1 cellular context compared by ENCODE assay signal in the genomic region with DNA sequence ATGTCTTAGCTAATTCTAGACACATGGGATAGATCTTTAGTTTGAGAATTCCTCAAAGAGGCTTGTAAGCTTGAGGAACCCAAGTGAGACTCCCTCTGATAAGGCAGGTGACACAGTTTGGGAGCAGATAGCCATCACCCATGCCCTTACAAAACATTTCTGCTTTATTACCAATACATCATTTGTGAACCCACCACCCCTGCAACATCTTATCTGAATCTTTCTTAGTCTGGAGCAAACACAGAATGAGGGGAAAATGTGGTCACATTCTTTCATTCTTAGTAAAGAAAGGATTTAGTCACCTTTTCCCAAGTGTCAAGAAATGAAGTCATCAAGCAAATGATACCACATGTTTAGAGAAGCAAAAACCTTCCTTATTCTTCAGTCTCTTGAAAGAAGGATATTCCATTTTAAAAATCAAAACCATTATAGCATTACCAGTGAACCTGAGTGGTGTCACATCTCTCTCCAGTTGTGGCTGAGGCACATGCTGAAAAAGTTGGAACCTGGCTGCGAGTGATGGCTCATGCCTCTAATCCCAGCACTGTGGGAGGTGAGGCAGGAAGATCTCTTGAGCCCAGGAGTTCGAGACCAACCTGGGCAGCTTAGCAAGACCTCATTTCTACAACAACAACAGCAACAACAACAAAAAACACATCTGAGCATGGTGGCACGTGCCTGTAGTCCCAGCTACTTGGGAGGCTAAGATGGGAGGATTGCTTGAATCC.
TF ChIP-seq lines count a peak whose summit lies in the region.

No MANE protein-coding gene starts in this region.

TF ChIP-seq in GM23338, 12 proteins besides CTCF, POLR2A, EP300 and RAD21 (continued from another document):
- TF ChIP-seq ZNF462 (CRISPR knock-in tag; IDR thresholded peaks at IDR 0.05) (no peak), EZH2phosphoT487 (IDR thresholded peaks at IDR 0.05; ENCODE audit: unreplicated experiment) (no peak), ETS1 (IDR thresholded peaks at IDR 0.05) (no peak), REST (IDR thresholded peaks at IDR 0.05; ENCODE audit: unreplicated experiment) (no peak), POLR2AphosphoS5 (IDR thresholded peaks at IDR 0.05; ENCODE audit: low read depth) (no peak), EZH2 (IDR thresholded peaks at IDR 0.05; ENCODE audit: low read depth, unreplicated experiment) (no peak), ZNF114 (CRISPR knock-in tag; IDR thresholded peaks at IDR 0.05) (no peak), JUNB (IDR thresholded peaks at IDR 0.05; ENCODE audit: unreplicated experiment) (no peak)
